ENCODE assay signal across 29 cellular contexts in the genomic region with DNA sequence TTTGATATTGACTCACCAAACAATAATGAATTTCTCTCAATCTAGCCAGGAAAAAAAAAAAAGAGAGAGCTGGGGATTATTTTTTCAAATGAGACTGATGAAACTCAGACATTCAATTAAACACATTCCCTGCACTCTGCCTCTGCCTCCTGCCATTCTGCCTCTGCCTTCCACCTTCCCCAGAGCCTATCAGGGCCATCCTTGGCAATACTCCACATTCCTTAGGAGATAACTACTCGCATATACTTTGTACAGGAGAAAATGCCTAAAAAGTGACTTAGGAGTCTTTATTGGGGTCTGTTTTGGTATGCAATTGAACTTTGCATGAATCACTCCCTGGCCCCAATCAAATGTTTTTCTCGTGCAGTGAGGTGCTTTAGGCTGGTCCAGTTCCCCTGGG.
"Had no signal": no experiment of that assay in that cellular context is flagged by ENCODE, and none has a peak within 500 bp of the region (broad histone marks: within the 10 kb centered on the region; RNA-seq: fewer than 3 reads in every experiment).

No MANE protein-coding gene starts in this region.

- DNase-seq: activated CD4-positive, alpha-beta T cell treated with anti-CD3 and anti-CD28 coated beads, Interleukin-2, amount 10 ng/mL, durations not matched to agents 24 days and 14 days; activated CD4-positive, alpha-beta T cell treated with anti-CD3 and anti-CD28 coated beads, Interleukin-2, amount 50 U/mL, for 4 hours; activated CD8-positive, alpha-beta T cell treated with anti-CD3 and anti-CD28 coated beads, Interleukin-2, amount 10 ng/mL, durations not matched to agents 7 days and 5 days; activated gamma-delta T cell; activated naive CD4-positive, alpha-beta T cell treated with Interleukin-2 at 50 U/mL for 16 hours; activated naive CD8-positive, alpha-beta T cell treated with anti-CD3 and anti-CD28 coated beads, Interleukin-2, amount 10 ng/mL, durations not matched to agents 7 days and 5 days; activated T-cell treated with anti-CD3 and anti-CD28 coated beads, Interleukin-2, amount 50 U/mL, for 24 hours; body of pancreas; Karpas-422; NCI-H1105; NCI-H187 treated with DMSO at 0.1 percent for 48 hours; NCI-H2081; NCI-H510A; NCI-H526; NCI-H748 treated with DMSO at 0.1 percent for 48 hours; NK-92 treated with Interleukin-12 subunit alpha and Interleukin-12 subunit beta, amount 100 ng/mL, for 24 hours; PC-3; Peyer's patch; RPMI8226; SHP77 treated with DMSO at 0.1 percent for 48 hours; SW 1271; T-helper 1 cell; T-helper 2 cell; T-helper 9 cell; WERI-Rb-1 had no signal

- H3K27me3 ChIP-seq: body of pancreas, breast epithelium, Peyer's patch, SJSA1 had no signal

- H3K4me1 ChIP-seq: body of pancreas, breast epithelium, Peyer's patch had no signal

- H3K36me3 Mint-ChIP-seq: activated naive CD4-positive, alpha-beta T cell treated with anti-CD3 and anti-CD28 coated beads, Interleukin-2, amount 50 U/mL, for 24 hours; activated naive CD8-positive, alpha-beta T cell treated with anti-CD3 and anti-CD28 coated beads, Interleukin-2, amount 10 ng/mL, durations not matched to agents 7 days and 5 days had no signal

- H3K27ac Mint-ChIP-seq: activated CD4-positive, alpha-beta T cell treated with anti-CD3 and anti-CD28 coated beads, Interleukin-2, amount 10 ng/mL, durations not matched to agents 24 days and 14 days; activated CD8-positive, alpha-beta T cell treated with anti-CD3 and anti-CD28 coated beads, Interleukin-2, amount 10 ng/mL, durations not matched to agents 7 days and 5 days; activated naive CD4-positive, alpha-beta T cell treated with anti-CD3 and anti-CD28 coated beads, Interleukin-2, amount 50 U/mL, for 24 hours; activated naive CD8-positive, alpha-beta T cell treated with anti-CD3 and anti-CD28 coated beads, Interleukin-2, amount 10 ng/mL, durations not matched to agents 7 days and 5 days; activated T-cell treated with anti-CD3 and anti-CD28 coated beads, Interleukin-2, amount 50 U/mL, for 24 hours; activated T-helper 2 cell treated with anti-CD3 and anti-CD28 coated beads, Interferon-gamma antibody, Interleukin-2, Interleukin-4, amounts not matched to agents 10 μg/mL and 5 μg/mL and 100 μg/mL, durations not matched to agents 14 hours and 24 hours and 36 hours had no signal

- H3K4me3 ChIP-seq: body of pancreas, breast epithelium, Peyer's patch, SJSA1 had no signal

- H3K36me3 ChIP-seq: breast epithelium, Peyer's patch, SJSA1, WERI-Rb-1 had no signal

- H3K9me3 Mint-ChIP-seq: activated CD4-positive, alpha-beta T cell treated with anti-CD3 and anti-CD28 coated beads, Interleukin-2, amount 10 ng/mL, durations not matched to agents 24 days and 14 days; activated naive CD4-positive, alpha-beta T cell treated with anti-CD3 and anti-CD28 coated beads, Interleukin-2, amount 50 U/mL, for 24 hours; activated naive CD8-positive, alpha-beta T cell treated with anti-CD3 and anti-CD28 coated beads, Interleukin-2, amount 10 ng/mL, durations not matched to agents 7 days and 5 days; activated T-cell treated with anti-CD3 and anti-CD28 coated beads, Interleukin-2, amount 50 U/mL, for 24 hours; activated T-helper 2 cell treated with anti-CD3 and anti-CD28 coated beads, Interferon-gamma antibody, Interleukin-2, Interleukin-4, amounts not matched to agents 10 μg/mL and 5 μg/mL and 100 μg/mL, durations not matched to agents 14 hours and 24 hours and 36 hours had no signal

- H3K9me3 ChIP-seq: body of pancreas, breast epithelium, Peyer's patch, SJSA1 had no signal

- H3K27ac ChIP-seq: body of pancreas, breast epithelium, Peyer's patch, SJSA1, WERI-Rb-1 had no signal

- H3K4me1 Mint-ChIP-seq: activated CD4-positive, alpha-beta T cell treated with anti-CD3 and anti-CD28 coated beads, Interleukin-2, amount 10 ng/mL, durations not matched to agents 24 days and 14 days; activated naive CD4-positive, alpha-beta T cell treated with anti-CD3 and anti-CD28 coated beads, Interleukin-2, amount 50 U/mL, for 24 hours; activated naive CD8-positive, alpha-beta T cell treated with anti-CD3 and anti-CD28 coated beads, Interleukin-2, amount 10 ng/mL, durations not matched to agents 7 days and 5 days had no signal

- H3K4me3 Mint-ChIP-seq: activated CD4-positive, alpha-beta T cell treated with anti-CD3 and anti-CD28 coated beads, Interleukin-2, amount 10 ng/mL, durations not matched to agents 24 days and 14 days; activated CD8-positive, alpha-beta T cell treated with anti-CD3 and anti-CD28 coated beads, Interleukin-2, amount 10 ng/mL, durations not matched to agents 7 days and 5 days; activated naive CD4-positive, alpha-beta T cell treated with anti-CD3 and anti-CD28 coated beads, Interleukin-2, amount 50 U/mL, for 24 hours; activated naive CD8-positive, alpha-beta T cell treated with anti-CD3 and anti-CD28 coated beads, Interleukin-2, amount 10 ng/mL, durations not matched to agents 7 days and 5 days; activated T-cell treated with anti-CD3 and anti-CD28 coated beads, Interleukin-2, amount 50 U/mL, for 24 hours had no signal

- ATAC-seq: activated CD8-positive, alpha-beta T cell treated with anti-CD3 and anti-CD28 coated beads, Interleukin-2, amount 10 ng/mL, durations not matched to agents 7 days and 5 days; body of pancreas; PC-3 had no signal
